ENCODE assay signal across 13 cellular contexts in genomic region chr12:52195065-52195730, GRCh38. TPM values are rescaled to one million over a fixed set of nuclear protein-coding genes. Genes with fewer than 3 reads are reported as not detected.
A peak's percentile ranks its signal among the peaks of the same experiment; 100 is the strongest.
DNase-seq lines count a peak whose midpoint lies in the region; ATAC-seq and TF ChIP-seq lines count a peak whose summit lies in the region.
"Had no signal": no experiment of that assay in that cellular context is flagged by ENCODE, and none has a peak within 500 bp of the region (broad histone marks: within the 10 kb centered on the region; RNA-seq: fewer than 3 reads in every experiment).

No MANE protein-coding gene starts in this region.

- no peak overlapping the region for H2AFZ ChIP-seq in SK-N-SH (ENCODE audit: low read depth)

- no peak overlapping the region for H3K4me3 ChIP-seq in HL-60 (replicated peaks; ENCODE audit: insufficient read depth, low read length)
- no peak overlapping the region for H3K4me3 ChIP-seq in SK-N-SH (ENCODE audit: low read depth in 2 of 2, low read length in 1 of 2)
- no peak overlapping the region for H3K4me3 ChIP-seq in testis
- H3K4me3 ChIP-seq: sigmoid colon had no signal

- no peak for TF ChIP-seq RAD21 in SK-N-SH (IDR thresholded peaks at IDR 0.05; ENCODE audit: low read length)

- CTCF ChIA-PET in SK-N-SH (lab: Yijun Ruan, JAX) = no interaction called here

- H4K20me1 ChIP-seq in SK-N-SH (ENCODE audit: insufficient read depth) = no peaks in the 10 kb centered on the region

- H3K36me3 Mint-ChIP-seq in T-helper 2 cell treated with Interferon-gamma antibody and Interleukin-4, amounts not matched to agents 5 μg/mL and 100 μg/mL, for 36 hours (ENCODE audit: low read depth) = no peaks in the 10 kb centered on the region
- H3K36me3 Mint-ChIP-seq: natural killer cell treated with Interleukin-12 subunit alpha and Interleukin-12 subunit beta and Interleukin-15 and Interleukin-18, amount 100 ng/mL, for 72 hours had no signal

- POLR2A ChIA-PET in SK-N-SH (lab: Yijun Ruan, JAX) = no interaction called here

- H3K9me3 Mint-ChIP-seq in T-helper 2 cell treated with Interferon-gamma antibody and Interleukin-4, amounts not matched to agents 5 μg/mL and 100 μg/mL, for 36 hours = no peaks in the 10 kb centered on the region
- no peaks in the 10 kb centered on the region for H3K9me3 Mint-ChIP-seq in stimulated activated naive CD8-positive, alpha-beta T cell treated with anti-CD3 and anti-CD28 coated beads, Interleukin-15, amount 100 ng/mL, for 72 hours
- H3K9me3 Mint-ChIP-seq: activated T-cell treated with anti-CD3 and anti-CD28 coated beads, Interleukin-2, amount 50 U/mL, for 72 hours; natural killer cell treated with Interleukin-12 subunit alpha and Interleukin-12 subunit beta and Interleukin-15 and Interleukin-18, amount 100 ng/mL, for 72 hours had no signal

- no peaks in the 10 kb centered on the region for H3K79me2 ChIP-seq in SK-N-SH (ENCODE audit: insufficient read depth)

- TF ChIP-seq CTCF in HL-60 (IDR thresholded peaks at IDR 0.05; ENCODE audit: insufficient read depth, low read length) (no peak), SK-N-SH (IDR thresholded peaks at IDR 0.05) (no peak), testis (IDR thresholded peaks at IDR 0.05) (no peak)

- H3K27ac ChIP-seq in HL-60 (replicated peaks) = peak overlapping the region; percentile 11; the same call in 1 of the 2 replicates
- H3K27ac ChIP-seq in SK-N-SH (ENCODE audit: low read depth in 2 of 2, low read length in 1 of 2) = peak overlapping the region; percentile 87 to 88
- no peak overlapping the region for H3K27ac ChIP-seq in testis

- ATAC-seq in stimulated activated naive CD8-positive, alpha-beta T cell treated with anti-CD3 and anti-CD28 coated beads, Interleukin-15, amount 100 ng/mL, for 72 hours = no peak
- ATAC-seq: natural killer cell treated with Interleukin-12 subunit alpha and Interleukin-12 subunit beta and Interleukin-15 and Interleukin-18, amount 100 ng/mL, for 72 hours; Right ventricle myocardium inferior had no signal

- H3K4me1 Mint-ChIP-seq in T-helper 2 cell treated with Interferon-gamma antibody and Interleukin-4, amounts not matched to agents 5 μg/mL and 100 μg/mL, for 36 hours (ENCODE audit: low read depth) = no peaks in the 10 kb centered on the region
- H3K4me1 Mint-ChIP-seq in stimulated activated naive CD8-positive, alpha-beta T cell treated with anti-CD3 and anti-CD28 coated beads, Interleukin-15, amount 100 ng/mL, for 72 hours = no peaks in the 10 kb centered on the region

- H3K4me3 Mint-ChIP-seq in T-helper 2 cell treated with Interferon-gamma antibody and Interleukin-4, amounts not matched to agents 5 μg/mL and 100 μg/mL, for 36 hours = no peak overlapping the region
- H3K4me3 Mint-ChIP-seq in stimulated activated naive CD8-positive, alpha-beta T cell treated with anti-CD3 and anti-CD28 coated beads, Interleukin-15, amount 100 ng/mL, for 72 hours = no peak overlapping the region
- H3K4me3 Mint-ChIP-seq: activated T-cell treated with anti-CD3 and anti-CD28 coated beads, Interleukin-2, amount 50 U/mL, for 72 hours; natural killer cell treated with Interleukin-12 subunit alpha and Interleukin-12 subunit beta and Interleukin-15 and Interleukin-18, amount 100 ng/mL, for 72 hours had no signal

- WGBS in SK-N-SH (ENCODE audit: low lambda C conversion rate) = 93% methylated on average over 8 of the region's 8 CpGs
- 61 to 86% methylated on average over 8 of the region's 8 CpGs for WGBS in testis, 2 donors

- no peaks in the 10 kb centered on the region for H3K9me2 ChIP-seq in SK-N-SH

- H3K36me3 ChIP-seq in SK-N-SH (replicated peaks in 1 of 2; ENCODE audit: control insufficient read depth in 1 of 2, insufficient read depth in 2 of 2, low read length in 1 of 2) (no peaks in the 10 kb centered on the region), testis (ENCODE audit: low read depth, missing control alignments) (no peaks in the 10 kb centered on the region)
- H3K36me3 ChIP-seq: sigmoid colon had no signal

- H3K9ac ChIP-seq in SK-N-SH = 0 out of 2 replicates have a peak overlapping the region, but pooled peaks have one; percentile 31

- no peak for TF ChIP-seq EP300 in SK-N-SH (IDR thresholded peaks at IDR 0.05; ENCODE audit: borderline replicate concordance in 1 of 2, low read depth in 1 of 2, low read length in 1 of 2)

- TF ChIP-seq POLR2A in erythroblast (IDR thresholded peaks at IDR 0.05; ENCODE audit: low read length) (peak; percentile 41), testis (IDR thresholded peaks at IDR 0.05) (no peak)

- H3K27me3 ChIP-seq in HL-60 (ENCODE audit: insufficient read depth, poor library complexity, severe bottlenecking) = no peaks in the 10 kb centered on the region
- no peaks in the 10 kb centered on the region for H3K27me3 ChIP-seq in SK-N-SH (ENCODE audit: insufficient read depth)
- H3K27me3 ChIP-seq in testis = no peaks in the 10 kb centered on the region
- H3K27me3 ChIP-seq: sigmoid colon had no signal

- H3K4me1 ChIP-seq in SK-N-SH (ENCODE audit: control insufficient read depth in 1 of 2, insufficient read depth in 2 of 2, low read depth in 1 of 2, low read length in 1 of 2) (peaks cover 42 to 80% of the 10 kb centered on the region in 2 experiments), testis (peaks cover 29% of the 10 kb centered on the region)

- H3F3A ChIP-seq in SK-N-SH (replicated peaks; ENCODE audit: insufficient read depth) = no peaks in the 10 kb centered on the region

- intact Hi-C loops in testis (cut with DNase I; ENCODE audit: low total_unique reads) = no loop called here

- H3K27me3 Mint-ChIP-seq in T-helper 2 cell treated with Interferon-gamma antibody and Interleukin-4, amounts not matched to agents 5 μg/mL and 100 μg/mL, for 36 hours (ENCODE audit: low read depth) = peaks cover 3% of the 10 kb centered on the region
- peaks cover 28% of the 10 kb centered on the region for H3K27me3 Mint-ChIP-seq in stimulated activated naive CD8-positive, alpha-beta T cell treated with anti-CD3 and anti-CD28 coated beads, Interleukin-15, amount 100 ng/mL, for 72 hours

- DNase-seq in HL-60 (ENCODE audit: low read depth in 1 of 2, low spot score in 1 of 2) (peak in 1 of 2 experiments; percentile 56), SK-N-SH (no peak), erythroblast (lab: John Stamatoyannopoulos, UW) (no peak), testis (peak; percentile 41), DMS153 (lab: John Stamatoyannopoulos, UW) (no peak), NCI-H2196 treated with DMSO at 0.1 percent for 48 hours (lab: John Stamatoyannopoulos, UW; ENCODE audit: unreplicated experiment) (no peak)
- no peak for DNase-seq in T-helper 2 cell treated with Interferon-gamma antibody and Interleukin-4, amounts not matched to agents 5 μg/mL and 100 μg/mL, for 36 hours (ENCODE audit: low spot score)
- no peak for DNase-seq in stimulated activated naive CD8-positive, alpha-beta T cell treated with anti-CD3 and anti-CD28 coated beads, Interleukin-15, amount 100 ng/mL, for 72 hours
- DNase-seq: activated T-cell treated with anti-CD3 and anti-CD28 coated beads, Interleukin-2, amount 50 U/mL, for 72 hours; NCI-H510A; sigmoid colon had no signal

- H3K4me2 ChIP-seq in SK-N-SH = 0 out of 2 replicates have a peak overlapping the region, but pooled peaks have one; percentile 17

- no peak overlapping the region for H3K27ac Mint-ChIP-seq in T-helper 2 cell treated with Interferon-gamma antibody and Interleukin-4, amounts not matched to agents 5 μg/mL and 100 μg/mL, for 36 hours
- H3K27ac Mint-ChIP-seq in stimulated activated naive CD8-positive, alpha-beta T cell treated with anti-CD3 and anti-CD28 coated beads, Interleukin-15, amount 100 ng/mL, for 72 hours = peak overlapping the region in 1 of 2 donors; percentile 80
- H3K27ac Mint-ChIP-seq: activated T-cell treated with anti-CD3 and anti-CD28 coated beads, Interleukin-2, amount 50 U/mL, for 72 hours; natural killer cell treated with Interleukin-12 subunit alpha and Interleukin-12 subunit beta and Interleukin-15 and Interleukin-18, amount 100 ng/mL, for 72 hours had no signal

- H3K9me3 ChIP-seq in SK-N-SH (no peaks in the 10 kb centered on the region), testis (no peaks in the 10 kb centered on the region)
- H3K9me3 ChIP-seq: sigmoid colon had no signal

TF ChIP-seq in SK-N-SH, 30 proteins besides CTCF, POLR2A, EP300 and RAD21 (continues in another document):
- TF ChIP-seq NFIC (IDR thresholded peaks at IDR 0.05; ENCODE audit: borderline replicate concordance) (no peak), SMC3 (IDR thresholded peaks at IDR 0.05; ENCODE audit: low read depth, low read length) (no peak), POLR2AphosphoS5 (IDR thresholded peaks at IDR 0.05; ENCODE audit: low read depth, low read length) (no peak), MEF2A (IDR thresholded peaks at IDR 0.05; ENCODE audit: borderline replicate concordance, low read depth) (no peak), NRF1 (IDR thresholded peaks at IDR 0.05; ENCODE audit: low read depth, low read length) (no peak), MXI1 (IDR thresholded peaks at IDR 0.05; ENCODE audit: low read depth, low read length) (no peak), EZH2phosphoT487 (IDR thresholded peaks at IDR 0.05; ENCODE audit: borderline replicate concordance, low read depth) (no peak), USF2 (IDR thresholded peaks at IDR 0.05; ENCODE audit: borderline replicate concordance, low read depth, low read length) (no peak), RXRA (IDR thresholded peaks at IDR 0.05; ENCODE audit: borderline replicate concordance, low read depth) (no peak), TEAD4 (IDR thresholded peaks at IDR 0.05; ENCODE audit: borderline replicate concordance, insufficient read depth) (no peak), FOXM1 (IDR thresholded peaks at IDR 0.05; ENCODE audit: low read depth) (no peak), ELF1 (IDR thresholded peaks at IDR 0.05) (no peak), YY1 (IDR thresholded peaks at IDR 0.05; ENCODE audit: low read depth) (no peak)

RNA-seq across cellular contexts. Expression of gene KRT80, which starts 3.4 kb away (rescaled TPM):
- polyA plus RNA-seq in SK-N-SH (2012; rRNA removed) = 14.9 and 17.4 TPM in 2 replicates
- polyA plus RNA-seq in SK-N-SH (2012; cell fraction: cytosol; rRNA removed) = 8.1 and 10.8 TPM in 2 replicates
- polyA plus RNA-seq in SK-N-SH (2012; cell fraction: nucleus; rRNA removed) = 21.6 and 31.9 TPM in 2 replicates
- under 1 TPM; 0.50 to 0.94 TPM for total RNA-seq in testis
- 1.0 TPM for polyA plus RNA-seq in testis (ENCODE audit: insufficient read depth, low read depth, low replicate concordance)
- total RNA-seq: activated T-cell treated with anti-CD3 and anti-CD28 coated beads, Interleukin-2, amount 50 U/mL, for 72 hours; natural killer cell treated with Interleukin-12 subunit alpha and Interleukin-12 subunit beta and Interleukin-15 and Interleukin-18, amount 100 ng/mL, for 72 hours; Right ventricle myocardium inferior; sigmoid colon had no signal

RNA-seq across cellular contexts. Expression of gene KRT7, which starts 37.8 kb away (rescaled TPM):
- polyA plus RNA-seq in SK-N-SH (2012; rRNA removed) = 3.2 and 5.4 TPM in 2 replicates
- 2.9 TPM in 2 replicates for polyA plus RNA-seq in SK-N-SH (2012; cell fraction: cytosol; rRNA removed)
- 1.9 and 3.3 TPM in 2 replicates for polyA plus RNA-seq in SK-N-SH (2012; cell fraction: nucleus; rRNA removed)
- total RNA-seq in testis = 1 to 10 TPM; 3.3 to 6.9 TPM
- polyA plus RNA-seq in testis (ENCODE audit: insufficient read depth, low read depth, low replicate concordance) = 19.3 TPM
- total RNA-seq: Right ventricle myocardium inferior had no signal

Comparison
In these comparisons a context has a peak if more than half of its experiments do, and no peak if none do; other contexts are left out.
1. H3K27ac ChIP-seq: peak in HL-60 (single experiment) and SK-N-SH (2 of 2); none in testis (0 of 2).